ENCODE assay signal across 8 cellular contexts in the genomic region with DNA sequence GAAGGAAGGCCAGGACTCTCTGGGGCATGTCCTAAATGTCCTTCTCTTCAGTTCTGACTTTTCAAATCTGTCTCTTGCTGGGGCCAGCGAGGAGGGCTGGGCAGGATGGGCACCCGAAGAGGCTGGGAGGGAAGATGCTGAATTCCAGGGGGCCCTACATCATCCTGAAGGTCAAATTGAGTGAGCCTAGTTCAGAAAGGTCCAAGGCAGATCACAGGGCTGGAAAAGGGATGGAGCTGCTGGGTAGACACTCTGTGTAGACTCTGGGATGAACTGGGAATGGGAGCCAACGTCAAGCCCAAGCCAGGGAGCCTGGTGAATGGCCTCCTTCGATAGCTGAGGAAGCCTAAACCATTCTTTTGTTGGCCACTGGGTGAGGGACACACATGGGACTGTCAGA.
"Had no signal": no experiment of that assay in that cellular context is flagged by ENCODE, and none has a peak within 500 bp of the region (broad histone marks: within the 10 kb centered on the region; RNA-seq: fewer than 3 reads in every experiment).

No MANE protein-coding gene starts in this region.

- H3K4me2 ChIP-seq: GM23338, KMS-11 had no signal

- H2AFZ ChIP-seq: GM23338 had no signal

- H3K27ac ChIP-seq: HL-60, KMS-11 had no signal

- H3K4me1 Mint-ChIP-seq: IgD-negative memory B cell had no signal

- H3K4me3 ChIP-seq: GM23338 had no signal

- H3K27me3 Mint-ChIP-seq: IgD-negative memory B cell had no signal

- H3K27ac Mint-ChIP-seq: GM23338, H9, IgD-negative memory B cell had no signal

- H3K36me3 Mint-ChIP-seq: IgD-negative memory B cell had no signal

- H3K9ac ChIP-seq: KMS-11 had no signal

- ATAC-seq: GM23338, HepG2 had no signal

- H3K4me3 Mint-ChIP-seq: GM23338, H9, IgD-negative memory B cell had no signal

- DNase-seq: H9, HCEC 1CT, KBM-7 had no signal

- H3K9me3 Mint-ChIP-seq: H9 had no signal
